Comparison of ENCODE assay signal across 8 cellular contexts in genomic region chr10:69179743-69180524, GRCh38. TPM values are rescaled to one million over a fixed set of nuclear protein-coding genes. Genes with fewer than 3 reads are reported as not detected.
DNase-seq lines count a peak whose midpoint lies in the region; ATAC-seq, FAIRE-seq and TF ChIP-seq lines count a peak whose summit lies in the region.

SUPV3L1 (plus strand) TSS chr10:69180234; CDS start chr10:69180292, 58 bp downstream.

- H3K36me3 ChIP-seq in astrocyte (ENCODE audit: insufficient read depth, low read length) (no peaks in the 10 kb centered on the region), uterus (no peaks in the 10 kb centered on the region)

- H2AFZ ChIP-seq in astrocyte (ENCODE audit: low read depth, low read length) = peak within 1 kb of the TSS; percentile 87

- peak; percentile 75 for FAIRE-seq in astrocyte (lab: Jason Lieb, UNC)

- H3K79me2 ChIP-seq in astrocyte (ENCODE audit: insufficient read depth, low read length) = peaks cover 50% of the 10 kb centered on the region

- H3K4me2 ChIP-seq in astrocyte (ENCODE audit: low read length) = peak within 1 kb of the TSS; percentile 90

- peak; percentile 68 for DNase-seq in NCI-H187 treated with DMSO at 0.1 percent for 48 hours (lab: John Stamatoyannopoulos, UW)
- DNase-seq in T-helper 22 cell (ENCODE audit: low read depth) = peak; percentile 77
- DNase-seq in astrocyte (ENCODE audit: low read depth) = peak; percentile 96
- DNase-seq in right cardiac atrium = peak; percentile 95 to 98 (median 95)
- peak; percentile 94 for DNase-seq in pulmonary artery endothelial cell (ENCODE audit: low read depth, low spot score)
- DNase-seq in uterus = peak; percentile 88 to 96

- peaks cover 2% of the 10 kb centered on the region for H3K36me3 Mint-ChIP-seq in astrocyte (ENCODE audit: low read depth, unreplicated experiment)

- H3K27ac Mint-ChIP-seq in astrocyte (ENCODE audit: unreplicated experiment) = peak within 1 kb of the TSS; percentile 100

- intact Hi-C loops in right cardiac atrium (cut with DNase I) = no loop called here
- intact Hi-C loops in uterus (cut with DNase I; ENCODE audit: low total_unique reads) = no loop called here

- peak; percentile 40 to 72 for TF ChIP-seq POLR2A in uterus (IDR thresholded peaks at IDR 0.05)

- no peaks in the 10 kb centered on the region for H3K27me3 ChIP-seq in astrocyte (ENCODE audit: insufficient read depth, low read length)
- H3K27me3 ChIP-seq in right cardiac atrium (ENCODE audit: control insufficient read depth, insufficient read depth) = no peaks in the 10 kb centered on the region
- no peaks in the 10 kb centered on the region for H3K27me3 ChIP-seq in uterus

- H3K9me3 ChIP-seq in astrocyte (ENCODE audit: insufficient read depth, low read depth, low read length) (no peaks in the 10 kb centered on the region), right cardiac atrium (ENCODE audit: control insufficient read depth, low read length) (no peaks in the 10 kb centered on the region), uterus (no peaks in the 10 kb centered on the region)

- H3K4me3 ChIP-seq in astrocyte (ENCODE audit: insufficient read depth, low read depth, low read length) = peak within 1 kb of the TSS; percentile 97
- H3K4me3 ChIP-seq in right cardiac atrium (ENCODE audit: low read length) = peak within 1 kb of the TSS; percentile 82
- H3K4me3 ChIP-seq in uterus = peak within 1 kb of the TSS; percentile 87 to 98

- H3K27ac ChIP-seq in astrocyte (ENCODE audit: low read depth, low read length) (peak within 1 kb of the TSS; percentile 99), right cardiac atrium (ENCODE audit: low read length) (peak within 1 kb of the TSS; percentile 87), uterus (peak within 1 kb of the TSS; percentile 82 to 97)

- no peaks in the 10 kb centered on the region for H3K9me3 Mint-ChIP-seq in astrocyte (ENCODE audit: unreplicated experiment)

- TF ChIP-seq CTCF in astrocyte (IDR thresholded peaks at IDR 0.05; ENCODE audit: insufficient read depth, low read depth, low read length) (no peak), uterus (IDR thresholded peaks at IDR 0.05) (peak in 2 of 4 experiments; percentile 4 to 8)

- H3K27me3 Mint-ChIP-seq in astrocyte (ENCODE audit: low read depth, unreplicated experiment) = no peaks in the 10 kb centered on the region

- H3K4me1 Mint-ChIP-seq in astrocyte (ENCODE audit: low read depth, unreplicated experiment) = peaks cover 3% of the 10 kb centered on the region

- H3K4me1 ChIP-seq in astrocyte (ENCODE audit: insufficient read depth, low read length) (peaks cover 13% of the 10 kb centered on the region), right cardiac atrium (ENCODE audit: control insufficient read depth, insufficient read depth, low read length) (no peaks in the 10 kb centered on the region), uterus (no peaks in the 10 kb centered on the region)

- peaks cover 4% of the 10 kb centered on the region for H4K20me1 ChIP-seq in astrocyte (ENCODE audit: insufficient read depth, low read length)

- H3K4me3 Mint-ChIP-seq in astrocyte (ENCODE audit: unreplicated experiment) = peak within 1 kb of the TSS; percentile 94

- WGBS in right cardiac atrium = under 1% methylated on average over 44 of the region's 44 CpGs

- ATAC-seq in GM18499 (IDR thresholded peaks at IDR 0.05; ENCODE audit: insufficient read depth, unreplicated experiment) = peak; percentile 66
- ATAC-seq in HG02938 (IDR thresholded peaks at IDR 0.05; ENCODE audit: unreplicated experiment) = peak; percentile 92
- peak; percentile 96 to 97 for ATAC-seq in right cardiac atrium

- peak within 1 kb of the TSS; percentile 100 for H3K9ac ChIP-seq in astrocyte (ENCODE audit: low read length)

RNA-seq across cellular contexts. Expression of gene SUPV3L1, which starts in this region (rescaled TPM):
- total RNA-seq in astrocyte = 31.8 and 34.4 TPM in 2 replicates
- total RNA-seq in right cardiac atrium = 10 to 100 TPM; 29.9 to 38.0 (median 33.5) TPM
- polyA plus RNA-seq in right cardiac atrium = 53.5 TPM
- 25.1 and 31.1 TPM in 2 replicates for total RNA-seq in pulmonary artery endothelial cell
- 10 to 100 TPM; 18.5 to 35.0 (median 30.6) TPM for total RNA-seq in uterus

Comparison
In these comparisons a context has a peak if more than half of its experiments do, and no peak if none do; other contexts are left out.
1. Peak in every context shown above with its lines: DNase-seq, ATAC-seq, H3K4me3 ChIP-seq and H3K27ac ChIP-seq.